Comparison of ENCODE assay signal across 8 cellular contexts in genomic region chr6:31901415-31901952, GRCh38. TPM values are rescaled to one million over a fixed set of nuclear protein-coding genes. Genes with fewer than 3 reads are reported as not detected.
DNase-seq lines count a peak whose midpoint lies in the region; ATAC-seq and TF ChIP-seq lines count a peak whose summit lies in the region.

No MANE protein-coding gene starts in this region.

- peak overlapping the region; percentile 92; the same call in 1 of the 2 replicates for H3K4me2 ChIP-seq in KMS-11

- H3K27me3 Mint-ChIP-seq in activated B cell treated with CpG ODN at 0.5 μM for 24 hours: no peaks in the 10 kb centered on the region

- DNase-seq in DMS53 treated with DMSO at 0.1 percent for 48 hours (lab: John Stamatoyannopoulos, UW; ENCODE audit: unreplicated experiment): peak; percentile 18
- peak; percentile 67 for DNase-seq in activated B cell treated with CpG ODN at 0.5 μM for 24 hours
- peak; percentile 57 for DNase-seq in choroid plexus epithelial cell (ENCODE audit: low read depth)
- peak; percentile 71 to 88 for DNase-seq in left lung
- DNase-seq in stimulated activated CD4-positive, alpha-beta T cell treated with anti-CD3 and anti-CD28 coated beads, Interleukin-4, amount 100 ng/mL, for 1 hour: peak; percentile 80
- no peak for DNase-seq in NCI-H446 treated with DMSO at 0.1 percent for 48 hours (lab: John Stamatoyannopoulos, UW)
- DNase-seq in effector CD8-positive, alpha-beta T cell (lab: John Stamatoyannopoulos, UW): no peak

- peak; percentile 40 for ATAC-seq in activated B cell treated with CpG ODN at 0.5 μM for 24 hours (ENCODE audit: low read depth)
- peak; percentile 28 for ATAC-seq in left lung

- H3K4me1 ChIP-seq in KMS-11 (ENCODE audit: low read depth, poor library complexity, severe bottlenecking) (peaks cover 20% of the 10 kb centered on the region), left lung (peaks cover 17 to 44% of the 10 kb centered on the region in 2 donors)

- no peaks in the 10 kb centered on the region for H3K9me3 Mint-ChIP-seq in activated B cell treated with CpG ODN at 0.5 μM for 24 hours

- POLR2A ChIA-PET in activated B cell treated with CpG ODN at 0.5 μM for 24 hours (lab: Charles Lee): interaction anchor here (0.6 to 2.0 kb wide), 13 partner anchors 17 to 1376 kb away, joined by 3 to 9 read pairs (median 5); partner anchors contain the start of genes DDX39B, DXO, NELFE and NEU1

- no peaks in the 10 kb centered on the region for H3K9me3 ChIP-seq in left lung

- H3K36me3 Mint-ChIP-seq in activated B cell treated with CpG ODN at 0.5 μM for 24 hours (ENCODE audit: low read depth): peaks cover 8% of the 10 kb centered on the region

- peak overlapping the region; percentile 66; the same call in 1 of the 2 replicates for H2AFZ ChIP-seq in KMS-11 (ENCODE audit: low read depth)

- no peaks in the 10 kb centered on the region for H3K36me3 ChIP-seq in KMS-11 (ENCODE audit: insufficient read depth)
- no peaks in the 10 kb centered on the region for H3K36me3 ChIP-seq in left lung

- TF ChIP-seq CTCF in KMS-11 (conservative IDR thresholded peaks at IDR 0.05; ENCODE audit: low read depth, low read length) (no peak), activated B cell treated with CpG ODN at 0.5 μM for 24 hours (IDR thresholded peaks at IDR 0.05) (no peak), choroid plexus epithelial cell (conservative IDR thresholded peaks at IDR 0.05; ENCODE audit: low read depth, low read length) (no peak), left lung (IDR thresholded peaks at IDR 0.05) (no peak)

- H3K9ac ChIP-seq in KMS-11: peak overlapping the region; percentile 61; the same call in 1 of the 2 replicates

- H3K27me3 ChIP-seq in KMS-11 (ENCODE audit: insufficient read depth, low read depth) (no peaks in the 10 kb centered on the region; the same call in 1 of the 2 replicates), left lung (no peaks in the 10 kb centered on the region)

- no peak overlapping the region for H3K4me3 ChIP-seq in KMS-11 (IDR thresholded peaks at IDR 0.05; ENCODE audit: insufficient read depth, low read depth, low read length)
- H3K4me3 ChIP-seq in choroid plexus epithelial cell (ENCODE audit: low read depth, low read length): peak overlapping the region; percentile 68
- peak overlapping the region; percentile 40 to 53 for H3K4me3 ChIP-seq in left lung

- intact Hi-C loops in activated B cell treated with CpG ODN at 0.5 μM for 24 hours (cut with micrococcal nuclease) (loop anchor here (5.0 kb wide), 1 partner anchor 276 kb away; the partner anchor contains the start of genes AGPAT1 and RNF5), left lung (cut with DNase I) (no loop called here)

- peaks cover 29% of the 10 kb centered on the region for H3K4me1 Mint-ChIP-seq in activated B cell treated with CpG ODN at 0.5 μM for 24 hours

- CTCF ChIA-PET in activated B cell treated with CpG ODN at 0.5 μM for 24 hours (lab: Charles Lee): no interaction called here

- H3K79me2 ChIP-seq in KMS-11 (ENCODE audit: insufficient read depth, low read depth): peaks cover 10% of the 10 kb centered on the region

- peak overlapping the region; percentile 46; the same call in 1 of the 2 replicates for H3K27ac ChIP-seq in KMS-11
- H3K27ac ChIP-seq in left lung: peak overlapping the region; percentile 74 to 84

- H3K4me3 Mint-ChIP-seq in activated B cell treated with CpG ODN at 0.5 μM for 24 hours: peak overlapping the region; percentile 66

- H3K27ac Mint-ChIP-seq in activated B cell treated with CpG ODN at 0.5 μM for 24 hours: peak overlapping the region; percentile 53

- H4K20me1 ChIP-seq in KMS-11 (ENCODE audit: insufficient read depth): no peaks in the 10 kb centered on the region

RNA-seq across cellular contexts. Expression of gene ZBTB12, which starts 0.4 kb away (rescaled TPM):
- 4.8 and 5.5 TPM in 2 replicates for total RNA-seq in activated B cell treated with CpG ODN at 0.5 μM for 24 hours
- 1 to 10 TPM; 4.8 to 6.5 TPM for total RNA-seq in left lung

RNA-seq across cellular contexts. Expression of gene EHMT2, which starts 4.0 kb away (rescaled TPM):
- 49.9 and 58.4 TPM in 2 replicates for total RNA-seq in activated B cell treated with CpG ODN at 0.5 μM for 24 hours
- 10 to 100 TPM; 41.0 to 42.3 TPM for total RNA-seq in left lung

RNA-seq across cellular contexts. Expression of gene SLC44A4, which starts 22.7 kb away (rescaled TPM):
- total RNA-seq in activated B cell treated with CpG ODN at 0.5 μM for 24 hours (0.17 TPM in 1 of 2 replicates, not detected in the other), left lung (10 to 100 TPM; 37.5 to 78.8 TPM)

RNA-seq across cellular contexts. Expression of gene C2, which starts 26.0 kb away (rescaled TPM):
- 0.78 and 0.95 TPM in 2 replicates for total RNA-seq in activated B cell treated with CpG ODN at 0.5 μM for 24 hours
- total RNA-seq in left lung: 100 to 1,000 TPM; 181 to 192 TPM

RNA-seq across cellular contexts. Expression of gene NEU1, which starts 38.9 kb away (rescaled TPM):
- total RNA-seq in activated B cell treated with CpG ODN at 0.5 μM for 24 hours (18.3 and 19.2 TPM in 2 replicates), left lung (100 to 1,000 TPM in 1 of 2 donors, 10 to 100 TPM in 1; 90.4 to 106 TPM)

Comparison
In these comparisons a context has a peak if more than half of its experiments do, and no peak if none do; other contexts are left out.
1. DNase-seq: peak in DMS53 treated with DMSO at 0.1 percent for 48 hours (single experiment), activated B cell treated with CpG ODN at 0.5 μM for 24 hours (single experiment), choroid plexus epithelial cell (single experiment), left lung (2 of 2) and stimulated activated CD4-positive, alpha-beta T cell treated with anti-CD3 and anti-CD28 coated beads, Interleukin-4, amount 100 ng/mL, for 1 hour (single experiment); none in NCI-H446 treated with DMSO at 0.1 percent for 48 hours (single experiment) and effector CD8-positive, alpha-beta T cell (single experiment).
2. RNA of gene SLC44A4, which starts 22.7 kb away (total RNA-seq): 37.5 to 78.8 TPM in left lung; 0.17 TPM in activated B cell treated with CpG ODN at 0.5 μM for 24 hours; every median in the first group is over 10 times any median in the second.